ENCODE assay signal across 8 cellular contexts in genomic region chr4:38663801-38664703, GRCh38. TPM values are rescaled to one million over a fixed set of nuclear protein-coding genes. Genes with fewer than 3 reads are reported as not detected.
DNase-seq lines count a peak whose midpoint lies in the region; ATAC-seq and TF ChIP-seq lines count a peak whose summit lies in the region.

Gene KLF3 (plus strand): TSS chr4:38664199. CDS start chr4:38680626, 16,427 bp downstream.

- H3K9me3 ChIP-seq in neural progenitor cell (ENCODE audit: low read depth) (no peaks in the 10 kb centered on the region), stomach smooth muscle (ENCODE audit: control insufficient read depth in 2 of 2, low read length in 2 of 2) (no peaks in the 10 kb centered on the region)

- H2AFZ ChIP-seq in neural progenitor cell (replicated peaks), result peak within 1 kb of the TSS; percentile 52

- H3K36me3 ChIP-seq in neural progenitor cell, result no peaks in the 10 kb centered on the region
- no peaks in the 10 kb centered on the region for H3K36me3 ChIP-seq in stomach smooth muscle (ENCODE audit: control insufficient read depth in 2 of 2, insufficient read depth in 2 of 2, low read length in 2 of 2)

- no peak for TF ChIP-seq CTCF in foreskin keratinocyte (conservative IDR thresholded peaks at IDR 0.05)
- TF ChIP-seq CTCF in neural progenitor cell (IDR thresholded peaks at IDR 0.05), result no peak

- peaks cover 17% of the 10 kb centered on the region for H3K4me1 ChIP-seq in foreskin keratinocyte
- H3K4me1 ChIP-seq in neural progenitor cell, result peaks cover 44% of the 10 kb centered on the region
- H3K4me1 ChIP-seq in stomach smooth muscle (ENCODE audit: control insufficient read depth, insufficient read depth, low read length), result peaks cover 25% of the 10 kb centered on the region

- peaks cover 17% of the 10 kb centered on the region for H4K20me1 ChIP-seq in neural progenitor cell (ENCODE audit: low read depth)

- H3K27me3 ChIP-seq in foreskin keratinocyte (no peaks in the 10 kb centered on the region), neural progenitor cell (no peaks in the 10 kb centered on the region), stomach smooth muscle (ENCODE audit: control insufficient read depth in 1 of 2, insufficient read depth in 2 of 2, low read length in 2 of 2) (no peaks in the 10 kb centered on the region)

- peaks cover 17% of the 10 kb centered on the region for H3K9me3 Mint-ChIP-seq in neural progenitor cell

- H3K27ac ChIP-seq in foreskin keratinocyte (peak within 1 kb of the TSS; percentile 99), neural progenitor cell (peak within 1 kb of the TSS; percentile 97), stomach smooth muscle (ENCODE audit: low read length) (peak within 1 kb of the TSS; percentile 98)

- peak within 1 kb of the TSS; percentile 97 for H3K27ac Mint-ChIP-seq in neural progenitor cell

- peaks cover 3% of the 10 kb centered on the region for H3K27me3 Mint-ChIP-seq in neural progenitor cell (ENCODE audit: insufficient read depth, low read depth)

- H3K4me1 Mint-ChIP-seq in neural progenitor cell, result peaks cover 43% of the 10 kb centered on the region

- ATAC-seq in foreskin keratinocyte, result peak; percentile 69

- H3K36me3 Mint-ChIP-seq in neural progenitor cell, result peaks cover 9% of the 10 kb centered on the region

- H3K4me2 ChIP-seq in neural progenitor cell, result peak within 1 kb of the TSS; percentile 96

- H3K4me3 Mint-ChIP-seq in neural progenitor cell, result peak within 1 kb of the TSS; percentile 99

- H3F3A ChIP-seq in neural progenitor cell (ENCODE audit: low read depth), result peaks cover 47% of the 10 kb centered on the region

- DNase-seq in Daoy (ENCODE audit: low read depth) (peak; percentile 87), GOT3 (lab: John Stamatoyannopoulos, UW) (peak; percentile 75), LoVo (ENCODE audit: low spot score) (peak; percentile 92), SK-MEL-5 (ENCODE audit: low read depth, low spot score) (peak; percentile 84), foreskin keratinocyte (peak in 1 of 2 donors; percentile 68), neural progenitor cell (ENCODE audit: low spot score) (peak; percentile 89)
- DNase-seq in activated naive CD4-positive, alpha-beta T cell (lab: John Stamatoyannopoulos, UW), result peak; percentile 49 to 94 (median 76)

- peak within 1 kb of the TSS; percentile 81 for H3K9ac ChIP-seq in neural progenitor cell
- peak within 1 kb of the TSS; percentile 83 to 87 for H3K9ac ChIP-seq in stomach smooth muscle (ENCODE audit: low read length in 2 of 2)

- in situ Hi-C loops in SK-MEL-5 (cut with HindIII; ENCODE audit: low pct_unique_long_range_greater_than_20kb, low sequenced_read_pairs), result loop anchor here (10.0 kb wide), 1 partner anchor 349 kb away; no protein-coding TSS in a partner anchor

- H3K4me3 ChIP-seq in neural progenitor cell (peak within 1 kb of the TSS; percentile 91), stomach smooth muscle (ENCODE audit: low read length in 2 of 2) (peak within 1 kb of the TSS; percentile 78 to 85)

- H3K79me2 ChIP-seq in neural progenitor cell (ENCODE audit: low read depth), result peaks cover 71% of the 10 kb centered on the region

RNA-seq across cellular contexts. Expression of gene KLF3, which starts in this region (rescaled TPM):
- total RNA-seq in Daoy (2014; rRNA removed; shearing (Covaris generic)), result 5.0 and 5.5 TPM in 2 replicates
- 9.5 and 11.6 TPM in 2 replicates for total RNA-seq in SK-MEL-5 (2014; rRNA removed; shearing (Covaris generic))
- 18.8 and 26.1 TPM in 2 replicates for polyA plus RNA-seq in SK-MEL-5 (2015; cell fraction: cytosol; rRNA removed)
- 22.1 and 23.1 TPM in 2 replicates for polyA plus RNA-seq in SK-MEL-5 (2015; cell fraction: nucleus; rRNA removed)
- total RNA-seq in foreskin keratinocyte (29.1 and 30.1 TPM in 2 replicates), neural progenitor cell (ENCODE audit: low replicate concordance) (22.8 and 24.8 TPM in 2 replicates)
- polyA plus RNA-seq in foreskin keratinocyte, result 8.0 and 9.4 TPM in 2 replicates
